24 cellular contexts compared by ENCODE assay signal in the genomic region with DNA sequence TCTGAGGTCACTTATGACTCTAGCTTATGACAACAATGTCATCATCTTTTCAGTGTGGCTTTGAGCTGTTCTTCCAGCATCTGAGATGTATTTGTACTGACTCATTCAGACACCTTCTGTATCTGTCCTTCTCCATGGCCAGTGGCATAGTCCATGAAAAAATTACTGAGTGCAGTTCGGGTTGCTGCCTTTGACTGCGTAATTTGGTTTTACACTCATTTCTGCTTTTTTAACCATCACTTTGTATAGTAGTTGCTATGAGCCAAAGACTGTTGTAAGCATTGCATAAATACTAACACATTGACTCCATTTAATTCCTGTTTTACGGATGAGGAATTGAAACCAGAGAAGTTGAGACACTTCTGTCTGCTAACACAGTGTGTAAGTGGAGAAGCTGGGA.
"Had no signal": no experiment of that assay in that cellular context is flagged by ENCODE, and none has a peak within 500 bp of the region (broad histone marks: within the 10 kb centered on the region; RNA-seq: fewer than 3 reads in every experiment).

No MANE protein-coding gene starts in this region.

- H3K27ac Mint-ChIP-seq: activated naive CD4-positive, alpha-beta T cell treated with anti-CD3 and anti-CD28 coated beads, Interleukin-2, amount 10 ng/mL, durations not matched to agents 7 days and 5 days; naive B cell; stimulated activated naive B cell treated with anti-CD40 and anti-IgM and Interleukin-4, amounts not matched to agents 10 μg/mL and 1 μg/mL and 100 μg/mL, for 72 hours; type B pancreatic cell had no signal

- H3K4me1 ChIP-seq: foreskin keratinocyte, right lobe of liver, testis had no signal

- H3K4me3 ChIP-seq: lung, right lobe of liver, skin epidermis, testis had no signal

- DNase-seq: activated CD4-positive, alpha-beta T cell treated with anti-CD3 and anti-CD28 coated beads for 4 hours; activated CD4-positive, alpha-beta T cell treated with anti-CD3 and anti-CD28 coated beads, Interleukin-2, amount 50 U/mL, for 48 hours; activated CD4-positive, CD25-positive, alpha-beta regulatory T cell; activated CD8-positive, alpha-beta memory T cell treated with anti-CD3 and anti-CD28 coated beads, Interleukin-2, amount 50 U/mL, for 48 hours; activated effector memory CD4-positive, alpha-beta T cell treated with Interleukin-2 at 50 U/mL for 16 hours; activated naive CD4-positive, alpha-beta T cell treated with anti-CD3 and anti-CD28 coated beads, Interleukin-2, amount 10 ng/mL, durations not matched to agents 7 days and 5 days; activated T-cell treated with anti-CD3 and anti-CD28 coated beads, Interleukin-2, amount 50 U/mL, for 48 hours; amygdala; dermis blood vessel endothelial cell; effector memory CD4-positive, alpha-beta T cell; foreskin keratinocyte; kidney; naive B cell; occipital lobe; right lobe of liver; stimulated activated naive B cell treated with anti-CD40 and anti-IgM and Interleukin-4, amounts not matched to agents 10 μg/mL and 1 μg/mL and 100 μg/mL, for 72 hours; T-helper 1 cell; T-helper 9 cell; testis had no signal

- H3K27me3 ChIP-seq: foreskin keratinocyte, right lobe of liver, testis had no signal

- H3K27me3 Mint-ChIP-seq: activated naive CD4-positive, alpha-beta T cell treated with anti-CD3 and anti-CD28 coated beads, Interleukin-2, amount 10 ng/mL, durations not matched to agents 7 days and 5 days; stimulated activated naive B cell treated with anti-CD40 and anti-IgM and Interleukin-4, amounts not matched to agents 10 μg/mL and 1 μg/mL and 100 μg/mL, for 72 hours; type B pancreatic cell had no signal

- H3K9me3 Mint-ChIP-seq: type B pancreatic cell had no signal

- H3K36me3 ChIP-seq: right lobe of liver had no signal

- H3K4me3 Mint-ChIP-seq: activated naive CD4-positive, alpha-beta T cell treated with anti-CD3 and anti-CD28 coated beads, Interleukin-2, amount 10 ng/mL, durations not matched to agents 7 days and 5 days; naive B cell; neural crest cell; stimulated activated naive B cell treated with anti-CD40 and anti-IgM and Interleukin-4, amounts not matched to agents 10 μg/mL and 1 μg/mL and 100 μg/mL, for 72 hours; type B pancreatic cell had no signal

- H3K4me1 Mint-ChIP-seq: activated naive CD4-positive, alpha-beta T cell treated with anti-CD3 and anti-CD28 coated beads, Interleukin-2, amount 10 ng/mL, durations not matched to agents 7 days and 5 days; naive B cell; neural crest cell; stimulated activated naive B cell treated with anti-CD40 and anti-IgM and Interleukin-4, amounts not matched to agents 10 μg/mL and 1 μg/mL and 100 μg/mL, for 72 hours had no signal

- ATAC-seq: foreskin keratinocyte; left lobe of liver; right lobe of liver; stimulated activated naive B cell treated with anti-CD40 and anti-IgM and Interleukin-4, amounts not matched to agents 10 μg/mL and 1 μg/mL and 100 μg/mL, for 72 hours had no signal

- H3K27ac ChIP-seq: foreskin keratinocyte, right lobe of liver, skin epidermis, testis had no signal

- H3K36me3 Mint-ChIP-seq: activated naive CD4-positive, alpha-beta T cell treated with anti-CD3 and anti-CD28 coated beads, Interleukin-2, amount 10 ng/mL, durations not matched to agents 7 days and 5 days; naive B cell; stimulated activated naive B cell treated with anti-CD40 and anti-IgM and Interleukin-4, amounts not matched to agents 10 μg/mL and 1 μg/mL and 100 μg/mL, for 72 hours had no signal

- H3K9me3 ChIP-seq: right lobe of liver, testis had no signal
